ENCODE assay signal across 19 cellular contexts in the genomic region with DNA sequence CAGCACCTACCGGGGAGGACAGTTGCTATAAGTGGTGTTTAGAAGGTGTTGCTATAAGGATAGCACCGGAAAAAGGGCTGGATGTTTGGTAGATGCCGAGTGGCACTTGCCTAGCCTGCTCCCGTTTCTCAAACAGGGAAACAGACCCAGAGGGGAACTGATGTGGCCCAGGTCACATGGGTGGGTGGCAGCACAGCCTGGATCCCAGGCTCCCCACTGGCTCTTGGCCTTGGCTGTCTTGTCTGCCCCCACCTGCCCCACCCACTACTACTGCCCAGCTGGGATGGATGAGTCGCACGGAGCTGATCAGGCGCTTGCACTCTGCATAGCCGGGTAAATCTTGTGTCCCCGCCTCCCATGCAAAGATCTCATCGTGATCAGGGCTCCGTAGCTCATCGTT. TPM values are rescaled to one million over a fixed set of nuclear protein-coding genes. Genes with fewer than 3 reads are reported as not detected.
DNase-seq lines count a peak whose midpoint lies in the region; ATAC-seq, FAIRE-seq and TF ChIP-seq lines count a peak whose summit lies in the region.
"Had no signal": no experiment of that assay in that cellular context is flagged by ENCODE, and none has a peak within 500 bp of the region (broad histone marks: within the 10 kb centered on the region; RNA-seq: fewer than 3 reads in every experiment).

No MANE protein-coding gene starts in this region.

- peak; percentile 20 for FAIRE-seq in HTR-8/SVneo (lab: Jason Lieb, UNC)
- FAIRE-seq: colon, GM12878 had no signal

- ATAC-seq in lower lobe of right lung, result peak; percentile 25 to 47
- ATAC-seq in sciatic nerve, result no peak
- ATAC-seq in HG03457 (IDR thresholded peaks at IDR 0.05; ENCODE audit: unreplicated experiment), result no peak
- no peak for ATAC-seq in aorta (ENCODE audit: low FRiP score)
- ATAC-seq: activated naive CD4-positive, alpha-beta T cell treated with anti-CD3 and anti-CD28 coated beads, Interleukin-2, amount 50 U/mL, for 72 hours; esophagus mucosa; GM12878 had no signal

- 73 to 80% methylated on average over 12 of the region's 12 CpGs for WGBS in aorta, 2 donors

- no peaks in the 10 kb centered on the region for H3K36me3 ChIP-seq in lower lobe of right lung
- no peaks in the 10 kb centered on the region for H3K36me3 ChIP-seq in aorta (ENCODE audit: control insufficient read depth in 1 of 2, insufficient read depth in 2 of 2, low read length in 1 of 2)
- H3K36me3 ChIP-seq: SJSA1 had no signal

- H3K4me1 ChIP-seq in lower lobe of right lung (peaks cover 14% of the 10 kb centered on the region), aorta (ENCODE audit: control insufficient read depth in 1 of 2, insufficient read depth in 2 of 2, low read length in 2 of 2) (no peaks in the 10 kb centered on the region)
- H3K4me1 ChIP-seq: SJSA1 had no signal

- DNase-seq in AG08396 (ENCODE audit: low spot score), result peak; percentile 66
- no peak for DNase-seq in HTR-8/SVneo (ENCODE audit: insufficient read length, low spot score)
- peak; percentile 27 to 49 for DNase-seq in cardiac fibroblast (ENCODE audit: low read depth in 2 of 2)
- no peak for DNase-seq in lower lobe of right lung
- no peak for DNase-seq in sciatic nerve (ENCODE audit: low spot score)
- no peak for DNase-seq in aorta
- DNase-seq in NCI-H774 (lab: John Stamatoyannopoulos, UW), result no peak
- DNase-seq: AML-193, DMS79 treated with DMSO at 0.1 percent for 48 hours, Karpas-422, NCI-H2029 had no signal

- H3K27me3 ChIP-seq in lower lobe of right lung (ENCODE audit: low read depth) (no peaks in the 10 kb centered on the region), aorta (ENCODE audit: control insufficient read depth in 1 of 2, insufficient read depth in 2 of 2, low read length in 1 of 2) (no peaks in the 10 kb centered on the region)

- no peak overlapping the region for H3K27ac ChIP-seq in lower lobe of right lung
- H3K27ac ChIP-seq in aorta (ENCODE audit: low read depth in 1 of 2, low read length in 2 of 2), result no peak overlapping the region
- H3K27ac ChIP-seq: SJSA1, VCaP had no signal

- H3K4me3 ChIP-seq in cardiac fibroblast (replicated peaks in 1 of 2; ENCODE audit: low read depth in 2 of 2, low read length in 2 of 2) (no peak overlapping the region), lower lobe of right lung (no peak overlapping the region), aorta (ENCODE audit: low read length in 2 of 2) (no peak overlapping the region)
- H3K4me3 ChIP-seq: GM12878, SJSA1 had no signal

- H3K9me3 ChIP-seq in lower lobe of right lung, result no peaks in the 10 kb centered on the region
- H3K9me3 ChIP-seq in aorta (ENCODE audit: control insufficient read depth, low read length), result no peaks in the 10 kb centered on the region
- H3K9me3 ChIP-seq: SJSA1 had no signal

- intact Hi-C loops in lower lobe of right lung (cut with DNase I), result no loop called here
- intact Hi-C loops in sciatic nerve (cut with DNase I), result no loop called here
- intact Hi-C loops in aorta (cut with DNase I), result no loop called here

- no peak for TF ChIP-seq CTCF in cardiac fibroblast (IDR thresholded peaks at IDR 0.05; ENCODE audit: low read depth, low read length)
- TF ChIP-seq CTCF in lower lobe of right lung (IDR thresholded peaks at IDR 0.05), result no peak

RNA-seq across cellular contexts. Expression of gene SMTNL2, which starts 7.2 kb away (rescaled TPM):
- total RNA-seq in lower lobe of right lung (6.4 TPM), sciatic nerve (1.6 TPM), aorta (1 to 10 TPM in 1 of 2 donors, under 1 TPM in 1; 0.49 to 1.7 TPM)
- not detected for polyA plus RNA-seq in aorta
- total RNA-seq: activated naive CD4-positive, alpha-beta T cell treated with anti-CD3 and anti-CD28 coated beads, Interleukin-2, amount 50 U/mL, for 72 hours; GM12878; SJSA1 had no signal
- polyA plus RNA-seq: GM12878 had no signal

RNA-seq across cellular contexts. Expression of gene GGT6, which starts 31.2 kb away (rescaled TPM):
- total RNA-seq in lower lobe of right lung (3.7 TPM), sciatic nerve (not detected), aorta (not detected)
- 1 to 10 TPM in 1 of 2 donors, not detected in 1; 3.5 TPM for polyA plus RNA-seq in aorta
- total RNA-seq: activated naive CD4-positive, alpha-beta T cell treated with anti-CD3 and anti-CD28 coated beads, Interleukin-2, amount 50 U/mL, for 72 hours; progenitor cell of endocrine pancreas; SJSA1 had no signal

RNA-seq across cellular contexts. Expression of gene MYBBP1A, which starts 36.3 kb away (rescaled TPM):
- total RNA-seq in lower lobe of right lung (38.8 TPM), sciatic nerve (45.1 TPM), aorta (10 to 100 TPM; 35.2 to 36.6 TPM)
- polyA plus RNA-seq in aorta, result 10 to 100 TPM in 1 of 2 donors, 1 to 10 TPM in 1; 8.0 to 37.6 TPM

RNA-seq across cellular contexts. Expression of gene ALOX15, which starts 49.9 kb away (rescaled TPM):
- total RNA-seq in lower lobe of right lung (6.1 TPM), sciatic nerve (0.45 TPM), aorta (not detected)
- not detected for polyA plus RNA-seq in aorta
- total RNA-seq: SJSA1 had no signal

Comparison
In these comparisons a context has a peak if more than half of its experiments do, and no peak if none do; other contexts are left out.
1. DNase-seq: peak in AG08396 (single experiment) and cardiac fibroblast (2 of 2); none in HTR-8/SVneo (single experiment), lower lobe of right lung (single experiment), sciatic nerve (single experiment), aorta (0 of 2) and NCI-H774 (single experiment).
2. ATAC-seq: peak in lower lobe of right lung (2 of 2); none in sciatic nerve (single experiment), HG03457 (single experiment) and aorta (single experiment).